ENCODE assay signal across 8 cellular contexts in the genomic region with DNA sequence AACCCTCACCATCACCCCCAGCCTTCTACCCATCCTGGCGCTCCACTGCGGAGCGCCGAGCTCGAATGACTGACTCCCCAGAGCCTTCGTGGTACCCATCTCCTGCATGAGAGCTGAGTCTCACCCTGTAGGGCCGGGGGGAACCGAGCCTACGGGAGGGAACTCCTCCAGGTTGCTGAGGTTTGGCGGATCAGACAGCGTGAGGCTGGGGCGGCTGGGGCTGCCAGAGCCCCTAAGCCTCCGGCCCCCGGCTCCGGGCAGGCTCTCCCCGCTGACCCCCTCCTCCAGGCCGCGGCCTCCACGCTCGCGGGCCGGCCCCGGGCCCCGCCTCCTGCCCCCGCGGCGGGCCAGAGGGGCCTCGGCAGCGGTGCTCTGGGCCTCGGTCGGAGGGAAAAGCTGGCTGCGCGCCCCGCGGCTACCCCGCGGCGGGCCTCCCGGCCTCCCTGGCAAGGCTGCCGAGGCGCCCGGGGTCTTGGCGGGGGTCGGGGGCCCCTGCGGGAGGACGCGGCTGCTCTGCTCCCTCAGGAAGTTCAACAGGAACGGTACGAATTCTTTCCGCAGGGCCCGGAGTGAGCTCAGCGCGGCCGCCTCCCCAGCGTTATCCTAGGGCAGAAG. TPM values are rescaled to one million over a fixed set of nuclear protein-coding genes. Genes with fewer than 3 reads are reported as not detected.
DNase-seq lines count a peak whose midpoint lies in the region; ATAC-seq and TF ChIP-seq lines count a peak whose summit lies in the region.

No MANE protein-coding gene starts in this region.

- POLR2A ChIA-PET in Caco-2 (lab: Charles Lee): no interaction called here

- H3K79me2 ChIP-seq in hepatocyte: peaks cover 20% of the 10 kb centered on the region

- H3K27me3 ChIP-seq in Caco-2 (replicated peaks; ENCODE audit: control insufficient read depth, insufficient read depth, low read length) (no peaks in the 10 kb centered on the region), hepatocyte (no peaks in the 10 kb centered on the region), skeletal muscle tissue (ENCODE audit: control insufficient read depth in 3 of 3, insufficient read depth in 3 of 3, low read length in 3 of 3) (no peaks in the 10 kb centered on the region)

- peak overlapping the region; percentile 61 for H2AFZ ChIP-seq in hepatocyte

- H3K9me3 ChIP-seq in Caco-2: no peaks in the 10 kb centered on the region
- H3K9me3 ChIP-seq in hepatocyte (ENCODE audit: low read depth): no peaks in the 10 kb centered on the region
- H3K9me3 ChIP-seq in skeletal muscle tissue (ENCODE audit: control insufficient read depth in 3 of 3, low read length in 3 of 3): no peaks in the 10 kb centered on the region

- H3K4me1 ChIP-seq in Caco-2 (no peaks in the 10 kb centered on the region; the same call in 1 of the 2 replicates), hepatocyte (ENCODE audit: insufficient read depth) (peaks cover 18% of the 10 kb centered on the region), skeletal muscle tissue (ENCODE audit: control insufficient read depth in 3 of 3, insufficient read depth in 3 of 3, low read length in 3 of 3) (peaks cover 10 to 18% (median 15%) of the 10 kb centered on the region in 3 donors)

- H3K9ac ChIP-seq in skeletal muscle tissue (ENCODE audit: low read depth in 1 of 3, low read length in 3 of 3): peak overlapping the region; percentile 79 to 91 (median 82)

- no peak for TF ChIP-seq CTCF in Caco-2 (IDR thresholded peaks at IDR 0.05; ENCODE audit: insufficient read depth in 1 of 2, low read depth in 1 of 2, low read length in 1 of 2, severe bottlenecking in 1 of 2, unreplicated experiment in 1 of 2)
- no peak for TF ChIP-seq CTCF in hepatocyte (IDR thresholded peaks at IDR 0.05; ENCODE audit: poor library complexity)

- no peaks in the 10 kb centered on the region for H3K4me1 Mint-ChIP-seq in Caco-2 (ENCODE audit: low read depth, unreplicated experiment)

- peak overlapping the region; percentile 85 for H3K4me2 ChIP-seq in hepatocyte

- H3K27ac ChIP-seq in hepatocyte (peak overlapping the region; percentile 84), skeletal muscle tissue (ENCODE audit: low read depth, low read length) (peak overlapping the region; percentile 83)

- H4K20me1 ChIP-seq in hepatocyte (ENCODE audit: insufficient read depth, poor library complexity, severe bottlenecking): peaks cover 2% of the 10 kb centered on the region

- H3K36me3 Mint-ChIP-seq in Caco-2 (ENCODE audit: insufficient read depth, unreplicated experiment): peaks cover 44% of the 10 kb centered on the region
- peaks cover 0 to 8% of the 10 kb centered on the region in 2 donors for H3K36me3 Mint-ChIP-seq in activated naive CD4-positive, alpha-beta T cell treated with anti-CD3 and anti-CD28 coated beads, Interleukin-2, amount 50 U/mL, for 72 hours

- CTCF ChIA-PET in Caco-2 (lab: Charles Lee): interaction anchor here (0.6 to 1.6 kb wide), 2 partner anchors 190 to 195 kb away, joined by 3 to 5 read pairs; no protein-coding TSS in a partner anchor

- BruUV-seq in Caco-2 (replicated peaks; lab: Mats Ljungman, UMichigan): no TSS peak

- H3K36me3 ChIP-seq in Caco-2 (ENCODE audit: control insufficient read depth, insufficient read depth, low read length): no peaks in the 10 kb centered on the region; the same call in 1 of the 2 replicates
- peaks cover 4% of the 10 kb centered on the region for H3K36me3 ChIP-seq in hepatocyte (replicated peaks; ENCODE audit: insufficient read depth, low read depth)
- peaks cover 36 to 38% (median 38%) of the 10 kb centered on the region in 3 donors for H3K36me3 ChIP-seq in skeletal muscle tissue (ENCODE audit: control insufficient read depth in 3 of 3, insufficient read depth in 3 of 3, low read length in 3 of 3)

- H3K9me2 ChIP-seq in hepatocyte (replicated peaks; ENCODE audit: insufficient read depth): no peaks in the 10 kb centered on the region

- ATAC-seq in GM21381 (IDR thresholded peaks at IDR 0.05; ENCODE audit: unreplicated experiment): peak; percentile 33
- ATAC-seq in activated naive CD4-positive, alpha-beta T cell treated with anti-CD3 and anti-CD28 coated beads, Interleukin-2, amount 50 U/mL, for 72 hours: peak; percentile 25 to 33

- H3K27me3 Mint-ChIP-seq in Caco-2 (ENCODE audit: insufficient read depth, unreplicated experiment): no peaks in the 10 kb centered on the region

- H3K4me3 ChIP-seq in Caco-2 (ENCODE audit: low read depth, low read length): peak overlapping the region; percentile 69
- H3K4me3 ChIP-seq in Jurkat, Clone E6-1 (ENCODE audit: low read length): peak overlapping the region; percentile 72
- peak overlapping the region; percentile 85 for H3K4me3 ChIP-seq in hepatocyte
- H3K4me3 ChIP-seq in skeletal muscle tissue (ENCODE audit: low read length in 3 of 3): peak overlapping the region; percentile 79 to 96 (median 94)

- H3K27ac Mint-ChIP-seq in Caco-2 (ENCODE audit: unreplicated experiment): peak overlapping the region; percentile 76
- H3K27ac Mint-ChIP-seq in activated naive CD4-positive, alpha-beta T cell treated with anti-CD3 and anti-CD28 coated beads, Interleukin-2, amount 50 U/mL, for 72 hours: peak overlapping the region in 1 of 2 donors; percentile 74

- WGBS in hepatocyte (ENCODE audit: low lambda C conversion rate, missing lambda C conversion rate): 2% methylated on average over 41 of the region's 55 CpGs

- no peaks in the 10 kb centered on the region for H3K9me3 Mint-ChIP-seq in Caco-2 (ENCODE audit: unreplicated experiment)
- H3K9me3 Mint-ChIP-seq in activated naive CD4-positive, alpha-beta T cell treated with anti-CD3 and anti-CD28 coated beads, Interleukin-2, amount 50 U/mL, for 72 hours: no peaks in the 10 kb centered on the region

- intact Hi-C loops in Caco-2 (cut with micrococcal nuclease; ENCODE audit: unreplicated experiment): no loop called here

- no peak for DNase-seq in Caco-2
- DNase-seq in Jurkat, Clone E6-1 (ENCODE audit: low read depth, low spot score): no peak
- peak in 1 of 2 donors; percentile 23 for DNase-seq in activated naive CD4-positive, alpha-beta T cell treated with anti-CD3 and anti-CD28 coated beads, Interleukin-2, amount 50 U/mL, for 72 hours (ENCODE audit: low spot score in 2 of 2)
- DNase-seq in hepatocyte (ENCODE audit: low spot score): peak; percentile 59
- DNase-seq in cortex of kidney (lab: John Stamatoyannopoulos, UW): no peak
- no peak for DNase-seq in SK-N-DZ (ENCODE audit: low spot score)

- peak overlapping the region; percentile 76 for H3K4me3 Mint-ChIP-seq in Caco-2 (ENCODE audit: unreplicated experiment)

RNA-seq across cellular contexts. Expression of a gene that starts 0.6 kb away (rescaled TPM):
- 29.4 and 32.3 TPM in 2 replicates for total RNA-seq in Caco-2 (2022)
- polyA plus RNA-seq in Jurkat, Clone E6-1 (2012; ENCODE audit: insufficient read depth, insufficient read length): 24.3 TPM
- 10 to 100 TPM; 17.5 to 27.0 TPM for total RNA-seq in activated naive CD4-positive, alpha-beta T cell treated with anti-CD3 and anti-CD28 coated beads, Interleukin-2, amount 50 U/mL, for 72 hours
- total RNA-seq in hepatocyte: 12.3 and 14.0 TPM in 2 replicates
- 13.9 and 20.1 TPM in 2 replicates for polyA plus RNA-seq in hepatocyte
- 9.9 TPM for total RNA-seq in skeletal muscle tissue
- 20.1 and 23.7 TPM in 2 replicates for polyA plus RNA-seq in SK-N-DZ (2014; cell fraction: cytosol; rRNA removed)
- 47.4 and 58.0 TPM in 2 replicates for polyA plus RNA-seq in SK-N-DZ (2014; cell fraction: nucleus; rRNA removed)
